In genomic region chr4:10694151-10694825, GRCh38 we compare ENCODE assay signal across 26 cellular contexts. TPM values are rescaled to one million over a fixed set of nuclear protein-coding genes. Genes with fewer than 3 reads are reported as not detected.
A peak's percentile ranks its signal among the peaks of the same experiment; 100 is the strongest.
DNase-seq lines count a peak whose midpoint lies in the region; ATAC-seq and TF ChIP-seq lines count a peak whose summit lies in the region.
"Had no signal": no experiment of that assay in that cellular context is flagged by ENCODE, and none has a peak within 500 bp of the region (broad histone marks: within the 10 kb centered on the region; RNA-seq: fewer than 3 reads in every experiment).

No MANE protein-coding gene starts in this region.

- no peaks in the 10 kb centered on the region for H3K4me1 Mint-ChIP-seq in stimulated activated naive CD8-positive, alpha-beta T cell treated with anti-CD3 and anti-CD28 coated beads, Interleukin-15, amount 100 ng/mL, for 72 hours
- H3K4me1 Mint-ChIP-seq: GM23338; stimulated activated effector memory CD8-positive, alpha-beta T cell treated with anti-CD3 and anti-CD28 coated beads, Interleukin-12 subunit alpha, Interleukin-12 subunit beta, amount 100 ng/mL, for 72 hours had no signal

- no peak overlapping the region for H3K9ac ChIP-seq in mammary epithelial cell (ENCODE audit: insufficient read depth, low read length)
- H3K9ac ChIP-seq in GM23248, result no peak overlapping the region

- in situ Hi-C loops in mammary epithelial cell (cut with MboI; ENCODE audit: low sequenced_read_pairs in 2 of 2) (no loop called here), transverse colon (cut with MboI; ENCODE audit: low pct_ligation_motif_present in 1 of 4, low pct_unique_long_range_greater_than_20kb in 1 of 4, low sequenced_read_pairs in 3 of 4) (no loop called here), GM23248 (cut with MboI) (no loop called here)

- H3K27ac Mint-ChIP-seq in stimulated activated naive CD8-positive, alpha-beta T cell treated with anti-CD3 and anti-CD28 coated beads, Interleukin-15, amount 100 ng/mL, for 72 hours, result no peak overlapping the region
- H3K27ac Mint-ChIP-seq: activated CD8-positive, alpha-beta T cell treated with anti-CD3 and anti-CD28 coated beads, Interleukin-2, amount 10 ng/mL, durations not matched to agents 7 days and 5 days; activated naive CD4-positive, alpha-beta T cell treated with anti-CD3 and anti-CD28 coated beads for 36 hours; activated T-cell treated with anti-CD3 and anti-CD28 coated beads, Interleukin-2, amount 50 U/mL, for 24 hours; GM23338; mesothelial cell of epicardium; nephron progenitor cell; stimulated activated effector memory CD8-positive, alpha-beta T cell treated with anti-CD3 and anti-CD28 coated beads, Interleukin-12 subunit alpha, Interleukin-12 subunit beta, amount 100 ng/mL, for 72 hours had no signal

- CTCF ChIA-PET in mammary epithelial cell (lab: Charles Lee; ENCODE audit: low non-redundant PET), result no interaction called here

- H3K9me2 ChIP-seq in GM23248 (ENCODE audit: insufficient read depth), result no peaks in the 10 kb centered on the region

- 22% methylated on average over 6 of the region's 6 CpGs for WGBS in mammary epithelial cell (ENCODE audit: low coverage, missing lambda C conversion rate)
- 60 to 62% methylated on average over 4 to 6 of the region's 6 CpGs for WGBS in transverse colon (ENCODE audit: low coverage in 1 of 2), 2 donors
- WGBS in GM23248 (ENCODE audit: low coverage in 1 of 2, low lambda C conversion rate in 2 of 2, missing lambda C conversion rate in 2 of 2), 2 experiments, result 47% methylated on average over 6 of the region's 6 CpGs

- no peak for ATAC-seq in stimulated activated naive CD8-positive, alpha-beta T cell treated with anti-CD3 and anti-CD28 coated beads, Interleukin-15, amount 100 ng/mL, for 72 hours
- ATAC-seq: activated CD8-positive, alpha-beta T cell treated with anti-CD3 and anti-CD28 coated beads, Interleukin-2, amount 10 ng/mL, durations not matched to agents 7 days and 5 days; GM23338; left cardiac atrium; SK-N-SH treated with all-trans-retinoic acid at 6 μM for 48 hours; stimulated activated effector memory CD8-positive, alpha-beta T cell treated with anti-CD3 and anti-CD28 coated beads, Interleukin-12 subunit alpha, Interleukin-12 subunit beta, amount 100 ng/mL, for 72 hours had no signal

- no TSS peak for BruUV-seq in mammary epithelial cell (replicated peaks; lab: Mats Ljungman, UMichigan)

- H3K27me3 Mint-ChIP-seq in stimulated activated naive CD8-positive, alpha-beta T cell treated with anti-CD3 and anti-CD28 coated beads, Interleukin-15, amount 100 ng/mL, for 72 hours, result no peaks in the 10 kb centered on the region
- H3K27me3 Mint-ChIP-seq: activated T-cell treated with anti-CD3 and anti-CD28 coated beads, Interleukin-2, amount 50 U/mL, for 24 hours had no signal

- H3K4me3 Mint-ChIP-seq in stimulated activated naive CD8-positive, alpha-beta T cell treated with anti-CD3 and anti-CD28 coated beads, Interleukin-15, amount 100 ng/mL, for 72 hours, result no peak overlapping the region
- H3K4me3 Mint-ChIP-seq: activated CD8-positive, alpha-beta T cell treated with anti-CD3 and anti-CD28 coated beads, Interleukin-2, amount 10 ng/mL, durations not matched to agents 7 days and 5 days; activated naive CD4-positive, alpha-beta T cell treated with anti-CD3 and anti-CD28 coated beads for 36 hours; activated T-cell treated with anti-CD3 and anti-CD28 coated beads, Interleukin-2, amount 50 U/mL, for 24 hours; GM23338; mesothelial cell of epicardium; nephron progenitor cell; stimulated activated effector memory CD8-positive, alpha-beta T cell treated with anti-CD3 and anti-CD28 coated beads, Interleukin-12 subunit alpha, Interleukin-12 subunit beta, amount 100 ng/mL, for 72 hours had no signal

- H3K4me2 ChIP-seq in mammary epithelial cell (ENCODE audit: insufficient read depth, low read depth, low read length) (no peak overlapping the region), GM23248 (ENCODE audit: unreplicated experiment) (no peak overlapping the region)
- H3K4me2 ChIP-seq: GM23338 had no signal

- H3K79me2 ChIP-seq in mammary epithelial cell (ENCODE audit: insufficient read depth, low read length) (no peaks in the 10 kb centered on the region), GM23248 (ENCODE audit: insufficient read depth) (no peaks in the 10 kb centered on the region)

- no peaks in the 10 kb centered on the region for H3F3A ChIP-seq in GM23248 (ENCODE audit: insufficient read depth)

- no peak for TF ChIP-seq CTCF in mammary epithelial cell (conservative IDR thresholded peaks at IDR 0.05 in 1 of 2, IDR thresholded peaks at IDR 0.05 in 1 of 2; ENCODE audit: extremely low read depth in 1 of 2, insufficient read depth in 1 of 2, low read depth in 1 of 2, low read length in 2 of 2)
- no peak for TF ChIP-seq CTCF in transverse colon (IDR thresholded peaks at IDR 0.05)

- peaks cover 3% of the 10 kb centered on the region for H3K4me1 ChIP-seq in mammary epithelial cell (ENCODE audit: insufficient read depth, low read length)
- H3K4me1 ChIP-seq in transverse colon, result peaks cover 0 to 18% (median 7%) of the 10 kb centered on the region in 4 donors
- no peaks in the 10 kb centered on the region for H3K4me1 ChIP-seq in GM23248 (ENCODE audit: insufficient read depth)

- H3K27ac ChIP-seq in mammary epithelial cell (ENCODE audit: insufficient read depth, low read depth, low read length) (no peak overlapping the region), transverse colon (peak overlapping the region; percentile 33 to 68 (median 52)), GM23248 (no peak overlapping the region)
- H3K27ac ChIP-seq: C4-2B, esophagus muscularis mucosa, thoracic aorta had no signal

- H3K9me3 ChIP-seq in mammary epithelial cell (replicated peaks; ENCODE audit: insufficient read depth, low read length) (no peaks in the 10 kb centered on the region), transverse colon (no peaks in the 10 kb centered on the region), GM23248 (ENCODE audit: low read depth) (no peaks in the 10 kb centered on the region)
- H3K9me3 ChIP-seq: esophagus muscularis mucosa, thoracic aorta had no signal

- intact Hi-C loops in mammary epithelial cell (cut with micrococcal nuclease), result no loop called here
- intact Hi-C loops in transverse colon (cut with DNase I; ENCODE audit: low total_unique reads), result no loop called here

- no peaks in the 10 kb centered on the region for H4K20me1 ChIP-seq in mammary epithelial cell (ENCODE audit: insufficient read depth, low read length)
- H4K20me1 ChIP-seq in GM23248 (ENCODE audit: insufficient read depth), result no peaks in the 10 kb centered on the region

- H3K4me3 ChIP-seq in mammary epithelial cell (replicated peaks in 1 of 3; ENCODE audit: insufficient read depth in 1 of 3, low read depth in 2 of 3, low read length in 3 of 3), result no peak overlapping the region
- no peak overlapping the region for H3K4me3 ChIP-seq in transverse colon
- H3K4me3 ChIP-seq in GM23248, result no peak overlapping the region
- H3K4me3 ChIP-seq: esophagus muscularis mucosa, GM23338, thoracic aorta had no signal

- H2AFZ ChIP-seq in mammary epithelial cell (ENCODE audit: low read depth, low read length), result no peak overlapping the region
- no peak overlapping the region for H2AFZ ChIP-seq in GM23248
- H2AFZ ChIP-seq: GM23338 had no signal

- H3K9me3 Mint-ChIP-seq in stimulated activated naive CD8-positive, alpha-beta T cell treated with anti-CD3 and anti-CD28 coated beads, Interleukin-15, amount 100 ng/mL, for 72 hours, result no peaks in the 10 kb centered on the region
- H3K9me3 Mint-ChIP-seq: activated naive CD4-positive, alpha-beta T cell treated with anti-CD3 and anti-CD28 coated beads for 36 hours; GM23338; stimulated activated effector memory CD8-positive, alpha-beta T cell treated with anti-CD3 and anti-CD28 coated beads, Interleukin-12 subunit alpha, Interleukin-12 subunit beta, amount 100 ng/mL, for 72 hours had no signal

- TF ChIP-seq POLR2A in transverse colon (IDR thresholded peaks at IDR 0.05), result no peak

- no peaks in the 10 kb centered on the region for H3K36me3 ChIP-seq in mammary epithelial cell (ENCODE audit: insufficient read depth, low read length)
- no peaks in the 10 kb centered on the region for H3K36me3 ChIP-seq in transverse colon
- H3K36me3 ChIP-seq in GM23248 (ENCODE audit: low read depth), result no peaks in the 10 kb centered on the region
- H3K36me3 ChIP-seq: esophagus muscularis mucosa, thoracic aorta had no signal

- dilution Hi-C loops in mammary epithelial cell (cut with HindIII; ENCODE audit: low sequenced_read_pairs), result no loop called here

- peak; percentile 5 for DNase-seq in SIG-M5 treated with dmso at 0.1 percent for 504 hours (lab: John Stamatoyannopoulos, UW; ENCODE audit: unreplicated experiment)
- no peak for DNase-seq in SIG-M5 (lab: John Stamatoyannopoulos, UW)
- DNase-seq in NCI-H2081 treated with DMSO at 0.1 percent for 48 hours (lab: John Stamatoyannopoulos, UW), result peak; percentile 36
- peak; percentile 52 for DNase-seq in mammary epithelial cell
- DNase-seq in transverse colon, result no peak
- no peak for DNase-seq in GM23248
- DNase-seq in HCEC 1CT, result no peak
- no peak for DNase-seq in stimulated activated naive CD8-positive, alpha-beta T cell treated with anti-CD3 and anti-CD28 coated beads, Interleukin-15, amount 100 ng/mL, for 72 hours
- DNase-seq: activated CD8-positive, alpha-beta T cell treated with anti-CD3 and anti-CD28 coated beads, Interleukin-2, amount 10 ng/mL, durations not matched to agents 7 days and 5 days; activated naive CD4-positive, alpha-beta T cell treated with anti-CD3 and anti-CD28 coated beads for 36 hours; activated T-cell treated with anti-CD3 and anti-CD28 coated beads, Interleukin-2, amount 50 U/mL, for 24 hours; GDM1; KBM-7; left cardiac atrium; NCI-H2171; nephron progenitor cell; T1000 had no signal

- no peak for TF ChIP-seq EP300 in transverse colon (IDR thresholded peaks at IDR 0.05; ENCODE audit: low read depth)

- no peaks in the 10 kb centered on the region for H3K27me3 ChIP-seq in mammary epithelial cell (ENCODE audit: insufficient read depth, low read length)
- H3K27me3 ChIP-seq in transverse colon, result no peaks in the 10 kb centered on the region
- H3K27me3 ChIP-seq in GM23248 (replicated peaks; ENCODE audit: insufficient read depth), result no peaks in the 10 kb centered on the region
- H3K27me3 ChIP-seq: esophagus muscularis mucosa had no signal

RNA-seq across cellular contexts. Expression of gene CLNK, which starts 9.7 kb away (rescaled TPM):
- total RNA-seq in mammary epithelial cell, result not detected
- polyA plus RNA-seq in mammary epithelial cell, result not detected
- not detected for polyA minus RNA-seq in mammary epithelial cell
- under 1 TPM in 2 of 4 donors, not detected in 2; under 0.01 to 0.48 TPM for total RNA-seq in transverse colon
- total RNA-seq in GM23248 (2014; rRNA removed; shearing (Covaris generic)), result not detected in 2 replicates
- polyA plus RNA-seq in GM23248 (2016; fragmentation: Nextera tagmentation; extraction: Ambion mirVana), result not detected in 2 replicates
- total RNA-seq: activated CD8-positive, alpha-beta T cell treated with anti-CD3 and anti-CD28 coated beads, Interleukin-2, amount 10 ng/mL, durations not matched to agents 7 days and 5 days; activated naive CD4-positive, alpha-beta T cell treated with anti-CD3 and anti-CD28 coated beads for 36 hours; esophagus muscularis mucosa; GM23338; left cardiac atrium; mesothelial cell of epicardium; RPMI7951; thoracic aorta had no signal
- polyA plus RNA-seq: AG04450, GM23338 had no signal

Comparison
In these comparisons a context has a peak if more than half of its experiments do, and no peak if none do; other contexts are left out.
1. DNase-seq: peak in SIG-M5 treated with dmso at 0.1 percent for 504 hours (single experiment), NCI-H2081 treated with DMSO at 0.1 percent for 48 hours (single experiment) and mammary epithelial cell (single experiment); none in SIG-M5 (single experiment), transverse colon (single experiment), GM23248 (single experiment), HCEC 1CT (single experiment) and stimulated activated naive CD8-positive, alpha-beta T cell treated with anti-CD3 and anti-CD28 coated beads, Interleukin-15, amount 100 ng/mL, for 72 hours (0 of 2).
2. H3K27ac ChIP-seq: peak in transverse colon (4 of 4); none in mammary epithelial cell (single experiment) and GM23248 (single experiment).